Comparison of ENCODE assay signal across 13 cellular contexts in the genomic region with DNA sequence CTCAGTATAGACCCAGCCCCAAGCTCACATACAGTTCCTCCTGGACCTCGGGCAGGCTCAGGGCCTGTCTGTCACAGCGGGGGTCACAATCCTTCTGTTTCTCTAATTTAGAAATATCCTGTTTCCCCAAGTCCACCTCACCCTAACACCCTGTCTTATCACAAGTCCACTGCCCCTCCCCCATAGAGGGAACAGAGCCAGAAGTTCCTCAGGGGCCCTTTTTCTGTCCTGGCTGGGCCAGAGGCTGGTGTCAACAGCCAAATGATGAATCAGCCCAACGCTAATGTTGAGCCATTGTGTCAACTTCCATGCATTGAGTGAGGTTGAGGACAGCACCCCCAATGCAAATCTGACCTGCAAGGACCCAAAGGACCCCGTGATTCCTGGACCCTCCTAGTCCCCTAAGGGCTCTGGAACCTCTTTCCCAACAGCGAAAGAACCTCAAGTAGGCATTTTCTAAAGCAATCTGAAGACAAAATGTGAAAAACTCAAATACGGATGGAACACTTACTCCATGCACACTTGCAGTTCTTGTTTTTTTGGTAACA. TPM values are rescaled to one million over a fixed set of nuclear protein-coding genes. Genes with fewer than 3 reads are reported as not detected.
DNase-seq lines count a peak whose midpoint lies in the region; ATAC-seq and TF ChIP-seq lines count a peak whose summit lies in the region.
"Had no signal": no experiment of that assay in that cellular context is flagged by ENCODE, and none has a peak within 500 bp of the region (broad histone marks: within the 10 kb centered on the region; RNA-seq: fewer than 3 reads in every experiment).

No MANE protein-coding gene starts in this region.

- no peaks in the 10 kb centered on the region for H3K9me3 ChIP-seq in MG63
- no peaks in the 10 kb centered on the region for H3K9me3 ChIP-seq in ascending aorta
- no peaks in the 10 kb centered on the region for H3K9me3 ChIP-seq in right cardiac atrium (ENCODE audit: control insufficient read depth, low read length)
- H3K9me3 ChIP-seq in subcutaneous abdominal adipose tissue (ENCODE audit: control insufficient read depth in 5 of 5, low read length in 5 of 5) = no peaks in the 10 kb centered on the region
- H3K9me3 ChIP-seq: colonic mucosa had no signal

- H3K27ac ChIP-seq in ascending aorta = peak overlapping the region; percentile 61 to 69
- peak overlapping the region; percentile 56 for H3K27ac ChIP-seq in right cardiac atrium (ENCODE audit: low read length)
- H3K27ac ChIP-seq in subcutaneous abdominal adipose tissue (ENCODE audit: low read depth, low read length) = peak overlapping the region; percentile 88
- H3K27ac ChIP-seq: colonic mucosa, SK-N-MC had no signal

- intact Hi-C loops in ascending aorta (cut with DNase I) = no loop called here
- intact Hi-C loops in right cardiac atrium (cut with DNase I) = no loop called here

- 60% methylated on average over 6 of the region's 6 CpGs for WGBS in right cardiac atrium

- ATAC-seq in right cardiac atrium = peak; percentile 32 to 64
- no peak for ATAC-seq in GM19452 (IDR thresholded peaks at IDR 0.05; ENCODE audit: unreplicated experiment)
- ATAC-seq: HCT116 had no signal

- TF ChIP-seq CTCF in ascending aorta (IDR thresholded peaks at IDR 0.05) (no peak), glutamatergic neuron (IDR thresholded peaks at IDR 0.05; ENCODE audit: partially characterized antibody, unreplicated experiment) (no peak)

- H3K36me3 Mint-ChIP-seq in glutamatergic neuron (ENCODE audit: unreplicated experiment) = no peaks in the 10 kb centered on the region
- H3K36me3 Mint-ChIP-seq: mesothelial cell of epicardium had no signal

- no peak overlapping the region for H3K27ac Mint-ChIP-seq in glutamatergic neuron (ENCODE audit: unreplicated experiment)
- H3K27ac Mint-ChIP-seq: activated CD4-positive, alpha-beta T cell treated with anti-CD3 and anti-CD28 coated beads, Interleukin-2, amount 10 ng/mL, durations not matched to agents 24 days and 14 days; mesothelial cell of epicardium had no signal

- peaks cover 2% of the 10 kb centered on the region for H3K27me3 Mint-ChIP-seq in glutamatergic neuron (ENCODE audit: unreplicated experiment)
- H3K27me3 Mint-ChIP-seq: activated CD4-positive, alpha-beta T cell treated with anti-CD3 and anti-CD28 coated beads, Interleukin-2, amount 10 ng/mL, durations not matched to agents 24 days and 14 days had no signal

- H3K9me3 Mint-ChIP-seq in glutamatergic neuron (ENCODE audit: unreplicated experiment) = no peaks in the 10 kb centered on the region
- H3K9me3 Mint-ChIP-seq: activated CD4-positive, alpha-beta T cell treated with anti-CD3 and anti-CD28 coated beads, Interleukin-2, amount 10 ng/mL, durations not matched to agents 24 days and 14 days; mesothelial cell of epicardium had no signal

- H3K27me3 ChIP-seq in MG63 (no peaks in the 10 kb centered on the region), ascending aorta (no peaks in the 10 kb centered on the region), right cardiac atrium (ENCODE audit: control insufficient read depth, insufficient read depth) (no peaks in the 10 kb centered on the region), subcutaneous abdominal adipose tissue (ENCODE audit: control insufficient read depth in 5 of 5, insufficient read depth in 4 of 5, low read length in 5 of 5) (no peaks in the 10 kb centered on the region)
- H3K27me3 ChIP-seq: colonic mucosa had no signal

- H3K4me3 ChIP-seq in MG63 (no peak overlapping the region), ascending aorta (no peak overlapping the region), right cardiac atrium (ENCODE audit: low read length) (no peak overlapping the region), subcutaneous abdominal adipose tissue (ENCODE audit: low read depth in 1 of 5, low read length in 5 of 5) (peak overlapping the region in 2 of 5 donors; percentile 6 to 22)
- H3K4me3 ChIP-seq: colonic mucosa, SK-N-MC had no signal

- peaks cover 2% of the 10 kb centered on the region for H3K4me1 Mint-ChIP-seq in glutamatergic neuron (ENCODE audit: low read depth, unreplicated experiment)
- H3K4me1 Mint-ChIP-seq: activated CD4-positive, alpha-beta T cell treated with anti-CD3 and anti-CD28 coated beads, Interleukin-2, amount 10 ng/mL, durations not matched to agents 24 days and 14 days had no signal

- H3K4me1 ChIP-seq in ascending aorta (peaks cover 0 to 42% of the 10 kb centered on the region in 2 donors), right cardiac atrium (ENCODE audit: control insufficient read depth, insufficient read depth, low read length) (peaks cover 36% of the 10 kb centered on the region), subcutaneous abdominal adipose tissue (ENCODE audit: control insufficient read depth in 5 of 5, insufficient read depth in 5 of 5, low read length in 5 of 5) (peaks cover 9 to 93% (median 70%) of the 10 kb centered on the region in 5 donors)
- H3K4me1 ChIP-seq: colonic mucosa had no signal

- H3K36me3 ChIP-seq in MG63 = no peaks in the 10 kb centered on the region
- no peaks in the 10 kb centered on the region for H3K36me3 ChIP-seq in ascending aorta
- H3K36me3 ChIP-seq in subcutaneous abdominal adipose tissue (ENCODE audit: control insufficient read depth in 5 of 5, insufficient read depth in 5 of 5, low read length in 5 of 5) = peaks cover 0 to 17% (median 7%) of the 10 kb centered on the region in 5 donors
- H3K36me3 ChIP-seq: colonic mucosa had no signal

- peak; percentile 81 for DNase-seq in MG63
- peak in 1 of 2 donors; percentile 83 for DNase-seq in ascending aorta (ENCODE audit: low spot score in 2 of 2)
- DNase-seq in right cardiac atrium = peak; percentile 83 to 91 (median 88)
- no peak for DNase-seq in cortex of kidney (lab: John Stamatoyannopoulos, UW)
- no peak for DNase-seq in glutamatergic neuron
- DNase-seq in RKO (ENCODE audit: low spot score) = no peak
- DNase-seq: activated CD4-positive, alpha-beta T cell treated with anti-CD3 and anti-CD28 coated beads, Interleukin-2, amount 10 ng/mL, durations not matched to agents 24 days and 14 days; colonic mucosa had no signal

- H3K9ac ChIP-seq in subcutaneous abdominal adipose tissue (ENCODE audit: low read length in 5 of 5) = peak overlapping the region in 1 of 5 donors; percentile 4

- no peak overlapping the region for H3K4me3 Mint-ChIP-seq in glutamatergic neuron (ENCODE audit: unreplicated experiment)
- H3K4me3 Mint-ChIP-seq: activated CD4-positive, alpha-beta T cell treated with anti-CD3 and anti-CD28 coated beads, Interleukin-2, amount 10 ng/mL, durations not matched to agents 24 days and 14 days; mesothelial cell of epicardium had no signal

RNA-seq across cellular contexts. Expression of a gene that starts 58.6 kb away (rescaled TPM):
- 0.10 TPM in 1 of 2 replicates, not detected in the other for total RNA-seq in MG63 (2014; rRNA removed; shearing (Covaris generic); ENCODE audit: low replicate concordance)
- total RNA-seq in ascending aorta (325 TPM), right cardiac atrium (100 to 1,000 TPM in 3 of 4 donors, 10 to 100 TPM in 1; 99.4 to 201 (median 193) TPM), glutamatergic neuron (ENCODE audit: unreplicated experiment) (not detected)
- 42.8 TPM for polyA plus RNA-seq in right cardiac atrium

Comparison
In these comparisons a context has a peak if more than half of its experiments do, and no peak if none do; other contexts are left out.
1. DNase-seq: peak in MG63 (single experiment) and right cardiac atrium (3 of 3); none in cortex of kidney (single experiment), glutamatergic neuron (single experiment) and RKO (single experiment).
2. RNA of a gene that starts 58.6 kb away (total RNA-seq): 325 TPM in ascending aorta (single experiment) and 99.4 to 201 TPM in right cardiac atrium; not detected in glutamatergic neuron (single experiment) and 0.10 TPM in MG63; every median in the first group is over 10 times any median in the second.
3. Peak in every context shown above with its lines, with median percentiles within 50 percentile points of each other: H3K27ac ChIP-seq.